ENCODE assay signal across 17 cellular contexts in the genomic region with DNA sequence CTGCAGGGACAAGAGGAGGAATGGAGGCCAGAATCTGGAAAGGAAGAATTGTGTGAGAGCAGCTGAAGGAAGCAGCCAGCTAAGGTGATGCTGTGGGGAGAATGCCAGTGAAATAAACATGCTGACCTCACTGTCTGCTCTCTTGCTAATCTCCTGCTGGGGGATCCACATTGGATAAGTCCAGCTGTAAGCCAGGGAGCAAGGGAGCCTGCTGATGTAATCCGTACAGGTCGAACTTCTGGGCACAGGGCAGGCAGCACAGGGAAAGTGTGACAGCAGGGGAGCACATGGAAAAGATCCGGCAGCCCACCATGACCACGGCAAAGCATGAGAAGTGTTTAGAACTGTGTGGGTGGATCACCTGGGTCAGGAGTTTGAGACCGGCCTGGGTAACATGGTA.
DNase-seq lines count a peak whose midpoint lies in the region; ATAC-seq and TF ChIP-seq lines count a peak whose summit lies in the region.
"Had no signal": no experiment of that assay in that cellular context is flagged by ENCODE, and none has a peak within 500 bp of the region (broad histone marks: within the 10 kb centered on the region; RNA-seq: fewer than 3 reads in every experiment).

No MANE protein-coding gene starts in this region.

- no peak for ATAC-seq in activated naive CD8-positive, alpha-beta T cell treated with anti-CD3 and anti-CD28 coated beads, Interleukin-2, amount 50 U/mL, for 24 hours
- ATAC-seq: A549 had no signal

- no peak overlapping the region for H3K4me3 Mint-ChIP-seq in activated naive CD8-positive, alpha-beta T cell
- no peak overlapping the region for H3K4me3 Mint-ChIP-seq in activated naive CD8-positive, alpha-beta T cell treated with anti-CD3 and anti-CD28 coated beads, Interleukin-2, amount 50 U/mL, for 24 hours

- no peak for TF ChIP-seq CTCF in choroid plexus epithelial cell (conservative IDR thresholded peaks at IDR 0.05; ENCODE audit: low read depth, low read length)

- H3K9me3 Mint-ChIP-seq in activated naive CD8-positive, alpha-beta T cell (ENCODE audit: low read depth) = no peaks in the 10 kb centered on the region
- H3K9me3 Mint-ChIP-seq in activated naive CD8-positive, alpha-beta T cell treated with anti-CD3 and anti-CD28 coated beads, Interleukin-2, amount 50 U/mL, for 24 hours = no peaks in the 10 kb centered on the region

- no peak overlapping the region for H3K4me3 ChIP-seq in choroid plexus epithelial cell (ENCODE audit: low read depth, low read length)
- H3K4me3 ChIP-seq: A549; BLaER1 treated with 17β-estradiol and CSF1 and Interleukin-3, amounts not matched to agents 10 nM and 100 nM had no signal

- DNase-seq in activated naive CD8-positive, alpha-beta T cell treated with anti-CD3 and anti-CD28 coated beads, Interleukin-2, amount 50 U/mL, for 24 hours = no peak
- DNase-seq in NCI-H69 (lab: John Stamatoyannopoulos, UW) (peak; percentile 7), choroid plexus epithelial cell (ENCODE audit: low read depth) (peak; percentile 62), smooth muscle cell of the brain vasculature (ENCODE audit: low read depth, low spot score) (peak; percentile 15), C1 segment of cervical spinal cord (lab: John Stamatoyannopoulos, UW) (no peak), T-helper 2 cell (no peak), DMS79 (lab: John Stamatoyannopoulos, UW) (no peak)
- DNase-seq: HCEC 1CT; KBM-7; NCI-H1436; NCI-H2081; NCI-H510A treated with DMSO at 0.1 percent for 48 hours; NK-92 treated with Interleukin-12 subunit alpha and Interleukin-12 subunit beta, amount 100 ng/mL, for 24 hours; RPMI8226 had no signal

- peak overlapping the region; percentile 72 for H3K27ac Mint-ChIP-seq in activated naive CD8-positive, alpha-beta T cell
- no peak overlapping the region for H3K27ac Mint-ChIP-seq in activated naive CD8-positive, alpha-beta T cell treated with anti-CD3 and anti-CD28 coated beads, Interleukin-2, amount 50 U/mL, for 24 hours

- no peaks in the 10 kb centered on the region for H3K27me3 Mint-ChIP-seq in activated naive CD8-positive, alpha-beta T cell
- no peaks in the 10 kb centered on the region for H3K27me3 Mint-ChIP-seq in activated naive CD8-positive, alpha-beta T cell treated with anti-CD3 and anti-CD28 coated beads, Interleukin-2, amount 50 U/mL, for 24 hours

- H3K36me3 Mint-ChIP-seq in activated naive CD8-positive, alpha-beta T cell = no peaks in the 10 kb centered on the region
- no peaks in the 10 kb centered on the region for H3K36me3 Mint-ChIP-seq in activated naive CD8-positive, alpha-beta T cell treated with anti-CD3 and anti-CD28 coated beads, Interleukin-2, amount 50 U/mL, for 24 hours (ENCODE audit: low read depth)

- H3K4me1 Mint-ChIP-seq in activated naive CD8-positive, alpha-beta T cell (ENCODE audit: low read depth) = peaks cover 4% of the 10 kb centered on the region
- H3K4me1 Mint-ChIP-seq in activated naive CD8-positive, alpha-beta T cell treated with anti-CD3 and anti-CD28 coated beads, Interleukin-2, amount 50 U/mL, for 24 hours = no peaks in the 10 kb centered on the region

Comparison
In these comparisons a context has a peak if more than half of its experiments do, and no peak if none do; other contexts are left out.
1. DNase-seq: peak in NCI-H69 (single experiment), choroid plexus epithelial cell (single experiment) and smooth muscle cell of the brain vasculature (single experiment); none in activated naive CD8-positive, alpha-beta T cell treated with anti-CD3 and anti-CD28 coated beads, Interleukin-2, amount 50 U/mL, for 24 hours (single experiment), C1 segment of cervical spinal cord (0 of 14), T-helper 2 cell (0 of 5) and DMS79 (single experiment).